ENCODE assay signal across 19 cellular contexts in the genomic region with DNA sequence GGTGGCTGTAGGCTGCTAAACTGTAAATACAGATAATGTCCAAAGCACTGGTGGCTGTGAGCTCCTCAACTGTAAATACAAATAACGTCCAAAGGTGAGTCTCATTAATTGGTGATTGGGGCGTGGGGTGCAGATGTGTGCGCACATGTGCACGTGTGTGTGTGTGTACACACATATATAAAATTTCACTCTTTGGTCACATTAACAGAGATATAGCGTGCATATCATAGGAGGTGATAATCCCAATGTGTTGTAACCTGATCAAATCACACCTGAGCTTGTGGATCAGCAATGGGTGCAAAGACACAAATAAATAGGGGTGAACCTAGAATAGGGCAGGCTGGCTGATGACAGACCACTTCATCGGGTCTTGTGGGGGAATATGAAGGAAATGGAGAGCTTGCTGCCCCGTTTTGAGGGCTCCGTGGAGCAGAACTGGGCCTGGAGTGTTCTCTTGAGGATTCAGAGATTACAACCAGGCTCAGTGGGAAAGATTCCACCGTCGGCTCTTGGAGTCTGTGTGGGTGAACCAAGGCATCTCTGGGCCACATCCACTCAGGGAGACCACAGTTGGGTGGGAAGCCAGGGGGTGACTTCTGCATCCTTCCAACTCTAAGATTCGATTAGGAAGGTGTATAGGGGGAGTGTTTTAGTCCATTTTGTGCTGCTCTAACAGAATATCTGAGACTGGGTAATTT. TPM values are rescaled to one million over a fixed set of nuclear protein-coding genes. Genes with fewer than 3 reads are reported as not detected.
DNase-seq lines count a peak whose midpoint lies in the region; ATAC-seq, FAIRE-seq and TF ChIP-seq lines count a peak whose summit lies in the region.
"Had no signal": no experiment of that assay in that cellular context is flagged by ENCODE, and none has a peak within 500 bp of the region (broad histone marks: within the 10 kb centered on the region; RNA-seq: fewer than 3 reads in every experiment).

No MANE protein-coding gene starts in this region.

- H3K56ac ChIP-seq in mesendoderm (ENCODE audit: low read length), result peak overlapping the region; percentile 29

- TF ChIP-seq EP300 in HepG2 (IDR thresholded peaks at IDR 0.05; ENCODE audit: low read depth in 2 of 2, low read length in 2 of 2) (no peak), HepG2 (CRISPR knock-in tag; IDR thresholded peaks at IDR 0.05; ENCODE audit: borderline replicate concordance) (no peak)

- POLR2A ChIA-PET in HepG2 (lab: Yijun Ruan, JAX), result no interaction called here

- no peak overlapping the region for H3K23ac ChIP-seq in mesendoderm (ENCODE audit: low read length)

- ATAC-seq in HepG2, result no peak
- no peak for ATAC-seq in right lobe of liver
- ATAC-seq in RWPE2 (ENCODE audit: low read depth), result no peak
- no peak for ATAC-seq in aorta (ENCODE audit: low FRiP score)
- no peak for ATAC-seq in GM19452 (IDR thresholded peaks at IDR 0.05; ENCODE audit: unreplicated experiment)

- H3K4me1 ChIP-seq in HepG2 (ENCODE audit: insufficient read depth, low read length) (no peaks in the 10 kb centered on the region), right lobe of liver (no peaks in the 10 kb centered on the region), RWPE2 (ENCODE audit: insufficient read depth, poor library complexity, severe bottlenecking) (no peaks in the 10 kb centered on the region), mesendoderm (ENCODE audit: control insufficient read depth, low read depth, low read length) (peaks cover 3% of the 10 kb centered on the region), aorta (ENCODE audit: control insufficient read depth in 1 of 2, insufficient read depth in 2 of 2, low read length in 2 of 2) (no peaks in the 10 kb centered on the region)
- H3K4me1 ChIP-seq: SJCRH30 had no signal

- H3K27me3 ChIP-seq in HepG2 (ENCODE audit: control insufficient read depth in 1 of 2, insufficient read depth in 2 of 2, low read length in 2 of 2) (peaks cover 10 to 67% of the 10 kb centered on the region in 2 experiments), right lobe of liver (no peaks in the 10 kb centered on the region), RWPE2 (ENCODE audit: insufficient read depth, poor library complexity, severe bottlenecking) (no peaks in the 10 kb centered on the region), mesendoderm (ENCODE audit: insufficient read depth, low read length, poor library complexity) (no peaks in the 10 kb centered on the region), aorta (ENCODE audit: control insufficient read depth in 1 of 2, insufficient read depth in 2 of 2, low read length in 1 of 2) (no peaks in the 10 kb centered on the region)

- no peak overlapping the region for H2BK5ac ChIP-seq in mesendoderm (ENCODE audit: low read length)

- intact Hi-C loops in HepG2 (cut with micrococcal nuclease; ENCODE audit: unreplicated experiment) (no loop called here), right lobe of liver (cut with DNase I) (no loop called here), aorta (cut with DNase I) (no loop called here)

- H3K18ac ChIP-seq in mesendoderm (ENCODE audit: low read length), result no peak overlapping the region

- DNase-seq in HepG2 (ENCODE audit: low spot score) (no peak), right lobe of liver (no peak), RWPE2 (ENCODE audit: low spot score) (peak; percentile 26), mesendoderm (no peak), aorta (peak; percentile 28 to 50), NCI-H526 (lab: John Stamatoyannopoulos, UW) (no peak)
- no peak for DNase-seq in activated CD4-positive, alpha-beta T cell treated with anti-CD3 and anti-CD28 coated beads, Interleukin-2, amount 50 U/mL, for 48 hours
- DNase-seq: C1 segment of cervical spinal cord, DMS79, HCEC 1CT, MV-4-11, NCI-H1694 treated with DMSO at 0.1 percent for 48 hours, NCI-H226, PC-9, SJCRH30 had no signal

- H2BK120ac ChIP-seq in mesendoderm (ENCODE audit: low read depth, low read length), result no peak overlapping the region

- TF ChIP-seq CTCF in HepG2 (CRISPR knock-in tag; IDR thresholded peaks at IDR 0.05) (no peak), right lobe of liver (IDR thresholded peaks at IDR 0.05) (no peak), RWPE2 (IDR thresholded peaks at IDR 0.05; ENCODE audit: poor library complexity, severe bottlenecking) (no peak)

- FAIRE-seq in HepG2 (lab: Jason Lieb, UNC), result no peak

- H4K5ac ChIP-seq in mesendoderm (ENCODE audit: low read length), result no peak overlapping the region

- in situ Hi-C loops in HepG2 (cut with HindIII; ENCODE audit: extremely low pct_ligation_motif_present, low pct_unique_long_range_greater_than_20kb), result no loop called here

- H4K20me1 ChIP-seq in HepG2 (ENCODE audit: insufficient read depth, low read length), result no peaks in the 10 kb centered on the region

- no peak overlapping the region for H4K8ac ChIP-seq in mesendoderm (ENCODE audit: low read depth, low read length)

- H3K9ac ChIP-seq in HepG2 (ENCODE audit: insufficient read depth, low read depth, low read length), result no peak overlapping the region
- no peak overlapping the region for H3K9ac ChIP-seq in mesendoderm (ENCODE audit: low read length)
- H3K9ac ChIP-seq: KMS-11 had no signal

- H3K79me1 ChIP-seq in mesendoderm (ENCODE audit: low read length), result no peaks in the 10 kb centered on the region

- no peak overlapping the region for H2BK15ac ChIP-seq in mesendoderm (replicated peaks; ENCODE audit: low read depth)

- no peaks in the 10 kb centered on the region for H3K9me3 ChIP-seq in HepG2 (ENCODE audit: low read length)
- no peaks in the 10 kb centered on the region for H3K9me3 ChIP-seq in right lobe of liver
- no peaks in the 10 kb centered on the region for H3K9me3 ChIP-seq in RWPE2 (ENCODE audit: severe bottlenecking)
- H3K9me3 ChIP-seq in aorta (ENCODE audit: control insufficient read depth, low read length), result no peaks in the 10 kb centered on the region
- H3K9me3 ChIP-seq: SJCRH30 had no signal

- H3K27ac ChIP-seq in HepG2 (ENCODE audit: extremely low read length, insufficient read depth, low read length), result no peak overlapping the region
- H3K27ac ChIP-seq in right lobe of liver, result no peak overlapping the region
- no peak overlapping the region for H3K27ac ChIP-seq in RWPE2 (ENCODE audit: poor library complexity, severe bottlenecking)
- H3K27ac ChIP-seq in mesendoderm (ENCODE audit: low read depth, low read length), result no peak overlapping the region
- H3K27ac ChIP-seq in aorta (ENCODE audit: low read depth in 1 of 2, low read length in 2 of 2), result no peak overlapping the region
- H3K27ac ChIP-seq: KMS-11, PC-9, RWPE1, SJCRH30 had no signal

- TF ChIP-seq POLR2A in HepG2 (IDR thresholded peaks at IDR 0.05; ENCODE audit: insufficient read depth in 1 of 2, low read depth in 2 of 2, low read length in 2 of 2) (no peak), right lobe of liver (IDR thresholded peaks at IDR 0.05) (no peak)

- no peak overlapping the region for H3K4ac ChIP-seq in mesendoderm (ENCODE audit: low read depth, low read length)

- WGBS in HepG2 (ENCODE audit: low lambda C conversion rate), result 28% methylated on average over 11 of the region's 11 CpGs
- 72% methylated on average over 6 of the region's 11 CpGs for WGBS in right lobe of liver (ENCODE audit: insufficient coverage, low coverage, low lambda C conversion rate, missing lambda C conversion rate)
- no CpG with 5 or more reads among the region's 11 CpGs for WGBS in mesendoderm (ENCODE audit: extremely low coverage, insufficient coverage, low lambda C conversion rate)
- 86% methylated on average over 11 of the region's 11 CpGs for WGBS in aorta, 2 donors

- no peak for TF ChIP-seq RAD21 in HepG2 (CRISPR knock-in tag; IDR thresholded peaks at IDR 0.05)

- CTCF ChIA-PET in HepG2 (lab: Yijun Ruan, JAX; ENCODE audit: low intra/inter-chr PET ratio, low total read pairs), result no interaction called here

- H3K36me3 ChIP-seq in HepG2 (replicated peaks in 1 of 2; ENCODE audit: control insufficient read depth in 1 of 2, insufficient read depth in 2 of 2, low read length in 2 of 2), result no peaks in the 10 kb centered on the region
- H3K36me3 ChIP-seq in right lobe of liver, result no peaks in the 10 kb centered on the region
- H3K36me3 ChIP-seq in RWPE2 (ENCODE audit: low read depth), result no peaks in the 10 kb centered on the region
- no peaks in the 10 kb centered on the region for H3K36me3 ChIP-seq in mesendoderm (ENCODE audit: control insufficient read depth, insufficient read depth, low read length)
- H3K36me3 ChIP-seq in aorta (ENCODE audit: control insufficient read depth in 1 of 2, insufficient read depth in 2 of 2, low read length in 1 of 2), result no peaks in the 10 kb centered on the region
- H3K36me3 ChIP-seq: SJCRH30 had no signal

- H3K4me2 ChIP-seq in HepG2 (ENCODE audit: low read depth, low read length) (no peak overlapping the region), mesendoderm (ENCODE audit: low read length) (no peak overlapping the region)
- H3K4me2 ChIP-seq: KMS-11, PC-9 had no signal

- no peak overlapping the region for H2AK5ac ChIP-seq in mesendoderm (ENCODE audit: low read length)

- no peaks in the 10 kb centered on the region for H3K79me2 ChIP-seq in HepG2 (ENCODE audit: insufficient read depth, low read length)
- no peaks in the 10 kb centered on the region for H3K79me2 ChIP-seq in mesendoderm (ENCODE audit: control insufficient read depth, insufficient read depth, low read length)

- H2AFZ ChIP-seq in HepG2 (ENCODE audit: low read length), result no peak overlapping the region
- H2AFZ ChIP-seq: PC-9 had no signal

- no peak overlapping the region for H3K4me3 ChIP-seq in HepG2 (replicated peaks in 1 of 3; ENCODE audit: insufficient read depth in 1 of 3, low read depth in 2 of 3, low read length in 3 of 3)
- no peak overlapping the region for H3K4me3 ChIP-seq in right lobe of liver
- H3K4me3 ChIP-seq in RWPE2 (ENCODE audit: severe bottlenecking), result no peak overlapping the region
- H3K4me3 ChIP-seq in mesendoderm (ENCODE audit: low read length), result no peak overlapping the region
- no peak overlapping the region for H3K4me3 ChIP-seq in aorta (ENCODE audit: low read length in 2 of 2)
- H3K4me3 ChIP-seq: PC-9, SJCRH30 had no signal

- no TSS peak for BruUV-seq in HepG2 (replicated peaks; lab: Mats Ljungman, UMichigan)

RNA-seq across cellular contexts. Expression of a gene that starts 24.9 kb away (rescaled TPM):
- total RNA-seq in HepG2 (2016; rRNA removed; fragmentation: Illumina TruSeq; extraction: Trizol) (not detected in 2 replicates), right lobe of liver (1 to 10 TPM; 2.2 to 6.3 (median 3.4) TPM), aorta (10 to 100 TPM; 64.1 to 69.1 TPM)
- 0.26 TPM in 1 of 2 replicates, not detected in the other for total RNA-seq in HepG2 (2016; cell fraction: cytosol; rRNA removed; fragmentation: Illumina TruSeq; extraction: Trizol; ENCODE audit: low read depth)
- total RNA-seq in HepG2 (2016; cell fraction: insoluble cytoplasmic fraction; rRNA removed; fragmentation: Illumina TruSeq; extraction: Trizol), result not detected in 2 replicates
- total RNA-seq in HepG2 (2016; cell fraction: membrane; rRNA removed; fragmentation: Illumina TruSeq; extraction: Trizol), result not detected in 2 replicates
- not detected in 2 replicates for total RNA-seq in HepG2 (2016; cell fraction: nucleus; rRNA removed; fragmentation: Illumina TruSeq; extraction: Trizol)
- polyA plus RNA-seq in HepG2 (2011; rRNA removed) (not detected in 2 replicates), aorta (10 to 100 TPM; 11.9 to 48.4 TPM)
- not detected in 2 replicates for polyA plus RNA-seq in HepG2 (2011; cell fraction: cytosol; rRNA removed)
- 0.34 TPM in 1 of 2 replicates, not detected in the other for polyA plus RNA-seq in HepG2 (2011; cell fraction: nucleus; rRNA removed)
- not detected in 2 replicates for polyA plus RNA-seq in HepG2 (2012)
- polyA plus RNA-seq in HepG2 (2016; cell fraction: cytosol; fragmentation: Illumina TruSeq; extraction: Trizol; ENCODE audit: low read depth), result not detected in 2 replicates
- polyA plus RNA-seq in HepG2 (2016; cell fraction: insoluble cytoplasmic fraction; fragmentation: Illumina TruSeq; extraction: Trizol; ENCODE audit: low read depth), result not detected in 2 replicates
- not detected in 2 replicates for polyA plus RNA-seq in HepG2 (2016; cell fraction: membrane; fragmentation: Illumina TruSeq; extraction: Trizol; ENCODE audit: low read depth)
- not detected in 2 replicates for polyA plus RNA-seq in HepG2 (2016; cell fraction: nucleus; fragmentation: Illumina TruSeq; extraction: Trizol; ENCODE audit: insufficient read depth, low read depth)
- 41.3 TPM in 1 of 2 replicates, not detected in the other for polyA minus RNA-seq in HepG2 (2011; rRNA and poly(A)+ RNA removed; ENCODE audit: low replicate concordance)
- 0.40 and 0.97 TPM in 2 replicates for polyA minus RNA-seq in HepG2 (2011; cell fraction: cytosol; rRNA and poly(A)+ RNA removed)
- not detected in 2 replicates for polyA minus RNA-seq in HepG2 (2011; cell fraction: nucleus; rRNA and poly(A)+ RNA removed)
- polyA plus RNA-seq in mesendoderm (2013, experiment 1 of 2), result 1.7 TPM
- 1.4 TPM for polyA plus RNA-seq in mesendoderm (2013, experiment 2 of 2)

RNA-seq across cellular contexts. Expression of a gene that starts 28.6 kb away (rescaled TPM):
- total RNA-seq in HepG2 (2016; rRNA removed; fragmentation: Illumina TruSeq; extraction: Trizol) (not detected in 2 replicates), right lobe of liver (not detected), aorta (not detected)
- not detected in 2 replicates for total RNA-seq in HepG2 (2016; cell fraction: cytosol; rRNA removed; fragmentation: Illumina TruSeq; extraction: Trizol; ENCODE audit: low read depth)
- total RNA-seq in HepG2 (2016; cell fraction: insoluble cytoplasmic fraction; rRNA removed; fragmentation: Illumina TruSeq; extraction: Trizol), result not detected in 2 replicates
- total RNA-seq in HepG2 (2016; cell fraction: membrane; rRNA removed; fragmentation: Illumina TruSeq; extraction: Trizol), result not detected in 2 replicates
- total RNA-seq in HepG2 (2016; cell fraction: nucleus; rRNA removed; fragmentation: Illumina TruSeq; extraction: Trizol), result not detected in 2 replicates
- polyA plus RNA-seq in HepG2 (2011; rRNA removed) (not detected in 2 replicates), aorta (not detected)
- polyA plus RNA-seq in HepG2 (2011; cell fraction: cytosol; rRNA removed), result not detected in 2 replicates
- polyA plus RNA-seq in HepG2 (2011; cell fraction: nucleus; rRNA removed), result not detected in 2 replicates
- polyA plus RNA-seq in HepG2 (2012), result not detected in 2 replicates
- not detected in 2 replicates for polyA plus RNA-seq in HepG2 (2016; cell fraction: cytosol; fragmentation: Illumina TruSeq; extraction: Trizol; ENCODE audit: low read depth)
- polyA plus RNA-seq in HepG2 (2016; cell fraction: insoluble cytoplasmic fraction; fragmentation: Illumina TruSeq; extraction: Trizol; ENCODE audit: low read depth), result not detected in 2 replicates
- not detected in 2 replicates for polyA plus RNA-seq in HepG2 (2016; cell fraction: membrane; fragmentation: Illumina TruSeq; extraction: Trizol; ENCODE audit: low read depth)
- not detected in 2 replicates for polyA plus RNA-seq in HepG2 (2016; cell fraction: nucleus; fragmentation: Illumina TruSeq; extraction: Trizol; ENCODE audit: insufficient read depth, low read depth)
- not detected in 2 replicates for polyA minus RNA-seq in HepG2 (2011; rRNA and poly(A)+ RNA removed; ENCODE audit: low replicate concordance)
- polyA minus RNA-seq in HepG2 (2011; cell fraction: cytosol; rRNA and poly(A)+ RNA removed), result not detected in 2 replicates
- polyA minus RNA-seq in HepG2 (2011; cell fraction: nucleus; rRNA and poly(A)+ RNA removed), result not detected in 2 replicates
- polyA plus RNA-seq in mesendoderm (2013, experiment 1 of 2), result not detected
- polyA plus RNA-seq in mesendoderm (2013, experiment 2 of 2), result not detected
- total RNA-seq: CD8-positive, alpha-beta memory T cell; PC-9; SJCRH30 had no signal
- polyA plus RNA-seq: CD8-positive, alpha-beta memory T cell had no signal

RNA-seq across cellular contexts. Expression of a gene that starts 42.2 kb away (rescaled TPM):
- total RNA-seq in HepG2 (2016; rRNA removed; fragmentation: Illumina TruSeq; extraction: Trizol) (not detected in 2 replicates), right lobe of liver (not detected), aorta (not detected)
- total RNA-seq in HepG2 (2016; cell fraction: cytosol; rRNA removed; fragmentation: Illumina TruSeq; extraction: Trizol; ENCODE audit: low read depth), result not detected in 2 replicates
- not detected in 2 replicates for total RNA-seq in HepG2 (2016; cell fraction: insoluble cytoplasmic fraction; rRNA removed; fragmentation: Illumina TruSeq; extraction: Trizol)
- total RNA-seq in HepG2 (2016; cell fraction: membrane; rRNA removed; fragmentation: Illumina TruSeq; extraction: Trizol), result not detected in 2 replicates
- not detected in 2 replicates for total RNA-seq in HepG2 (2016; cell fraction: nucleus; rRNA removed; fragmentation: Illumina TruSeq; extraction: Trizol)
- polyA plus RNA-seq in HepG2 (2011; rRNA removed) (not detected in 2 replicates), aorta (not detected)
- polyA plus RNA-seq in HepG2 (2011; cell fraction: cytosol; rRNA removed), result not detected in 2 replicates
- polyA plus RNA-seq in HepG2 (2011; cell fraction: nucleus; rRNA removed), result not detected in 2 replicates
- not detected in 2 replicates for polyA plus RNA-seq in HepG2 (2012)
- not detected in 2 replicates for polyA plus RNA-seq in HepG2 (2016; cell fraction: cytosol; fragmentation: Illumina TruSeq; extraction: Trizol; ENCODE audit: low read depth)
- not detected in 2 replicates for polyA plus RNA-seq in HepG2 (2016; cell fraction: insoluble cytoplasmic fraction; fragmentation: Illumina TruSeq; extraction: Trizol; ENCODE audit: low read depth)
- not detected in 2 replicates for polyA plus RNA-seq in HepG2 (2016; cell fraction: membrane; fragmentation: Illumina TruSeq; extraction: Trizol; ENCODE audit: low read depth)
- polyA plus RNA-seq in HepG2 (2016; cell fraction: nucleus; fragmentation: Illumina TruSeq; extraction: Trizol; ENCODE audit: insufficient read depth, low read depth), result not detected in 2 replicates
- polyA minus RNA-seq in HepG2 (2011; rRNA and poly(A)+ RNA removed; ENCODE audit: low replicate concordance), result not detected in 2 replicates
- polyA minus RNA-seq in HepG2 (2011; cell fraction: cytosol; rRNA and poly(A)+ RNA removed), result not detected in 2 replicates
- polyA minus RNA-seq in HepG2 (2011; cell fraction: nucleus; rRNA and poly(A)+ RNA removed), result not detected in 2 replicates
- not detected for polyA plus RNA-seq in mesendoderm (2013, experiment 1 of 2)
- 0.03 TPM for polyA plus RNA-seq in mesendoderm (2013, experiment 2 of 2)
- total RNA-seq: CD8-positive, alpha-beta memory T cell; PC-9; SJCRH30 had no signal
- polyA plus RNA-seq: CD8-positive, alpha-beta memory T cell had no signal

Comparison
In these comparisons a context has a peak if more than half of its experiments do, and no peak if none do; other contexts are left out.
1. DNase-seq: peak in RWPE2 (single experiment) and aorta (2 of 2); none in HepG2 (single experiment), right lobe of liver (0 of 3), mesendoderm (single experiment), activated CD4-positive, alpha-beta T cell treated with anti-CD3 and anti-CD28 coated beads, Interleukin-2, amount 50 U/mL, for 48 hours (0 of 2) and NCI-H526 (0 of 2).
2. RNA of a gene that starts 24.9 kb away (total RNA-seq): 64.1 to 69.1 TPM in aorta; 2.2 to 6.3 TPM in right lobe of liver and 0.26 TPM in HepG2; every median in the first group is over 4 times any median in the second.